Comparison of ENCODE assay signal across 26 cellular contexts in the genomic region with DNA sequence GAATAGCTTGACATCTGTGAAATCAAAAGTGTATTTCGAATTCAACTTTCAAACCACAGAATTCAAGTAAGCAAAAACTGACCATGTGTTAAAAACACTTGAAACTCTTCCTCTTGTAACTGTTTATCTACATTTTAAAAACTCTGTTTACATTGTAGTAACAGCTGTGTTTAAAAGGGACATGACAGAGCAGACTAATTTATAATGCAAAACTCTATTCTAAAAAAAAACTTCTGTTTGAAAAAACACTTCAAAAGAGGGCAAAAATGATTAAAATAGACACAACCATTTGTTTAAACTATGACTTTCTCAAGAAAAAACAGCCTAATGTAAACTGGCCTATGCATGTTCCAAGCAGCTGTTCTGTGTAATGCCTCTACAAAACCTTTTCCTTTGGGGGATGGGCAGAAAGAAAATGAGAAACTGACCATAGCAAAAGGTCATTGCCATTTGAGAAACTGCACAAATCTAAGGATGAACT.
DNase-seq lines count a peak whose midpoint lies in the region; ATAC-seq, FAIRE-seq and TF ChIP-seq lines count a peak whose summit lies in the region.
"Had no signal": no experiment of that assay in that cellular context is flagged by ENCODE, and none has a peak within 500 bp of the region (broad histone marks: within the 10 kb centered on the region; RNA-seq: fewer than 3 reads in every experiment).

No MANE protein-coding gene starts in this region.

- peaks cover 3% of the 10 kb centered on the region for H3K4me1 Mint-ChIP-seq in GM23338
- H3K4me1 Mint-ChIP-seq: activated CD4-positive, alpha-beta memory T cell treated with anti-CD3 and anti-CD28 coated beads, Interleukin-2, amount 10 ng/mL, durations not matched to agents 7 days and 5 days; CD4-positive, alpha-beta memory T cell had no signal

- H3K36me3 ChIP-seq in GM23338 (ENCODE audit: insufficient read depth) = no peaks in the 10 kb centered on the region
- H3K36me3 ChIP-seq in skeletal muscle satellite cell (ENCODE audit: insufficient read depth, low read length) = no peaks in the 10 kb centered on the region
- no peaks in the 10 kb centered on the region for H3K36me3 ChIP-seq in HepG2 (replicated peaks in 1 of 2; ENCODE audit: control insufficient read depth in 1 of 2, insufficient read depth in 2 of 2, low read length in 2 of 2)
- H3K36me3 ChIP-seq: left lung, tibial nerve had no signal

- DNase-seq in GM23338 (ENCODE audit: low spot score) = no peak
- peak; percentile 33 for DNase-seq in RPMI7951 (ENCODE audit: low read depth)
- peak; percentile 89 for DNase-seq in fibroblast of villous mesenchyme (ENCODE audit: low read depth)
- no peak for DNase-seq in GM12892 (ENCODE audit: insufficient read length)
- DNase-seq in omental fat pad (ENCODE audit: low spot score) = no peak
- no peak for DNase-seq in HepG2 (ENCODE audit: low spot score)
- DNase-seq: activated CD4-positive, alpha-beta memory T cell treated with anti-CD3 and anti-CD28 coated beads, Interleukin-2, amount 10 ng/mL, durations not matched to agents 7 days and 5 days; activated naive CD8-positive, alpha-beta T cell treated with anti-CD3 and anti-CD28 coated beads for 36 hours; CD4-positive, alpha-beta memory T cell; DMS 273 treated with DMSO at 0.1 percent for 48 hours; foreskin keratinocyte; GDM1; Kasumi-1; left lung; NCI-H1092; NCI-H187 treated with DMSO at 0.1 percent for 48 hours; NCI-H2227 treated with DMSO at 0.1 percent for 48 hours; NCI-H774; posterior cingulate gyrus; Right ventricle myocardium superior had no signal

- H3K27me3 ChIP-seq in GM23338 (ENCODE audit: insufficient read depth) = no peaks in the 10 kb centered on the region
- H3K27me3 ChIP-seq in skeletal muscle satellite cell (ENCODE audit: control insufficient read depth, insufficient read depth, low read length) = no peaks in the 10 kb centered on the region
- H3K27me3 ChIP-seq in HepG2 (ENCODE audit: control insufficient read depth in 1 of 2, insufficient read depth in 2 of 2, low read length in 2 of 2) = no peaks in the 10 kb centered on the region; a peak in 1 of 5 replicates
- H3K27me3 ChIP-seq: foreskin keratinocyte, tibial nerve had no signal

- in situ Hi-C loops in HepG2 (cut with HindIII; ENCODE audit: extremely low pct_ligation_motif_present, low pct_unique_long_range_greater_than_20kb) = loop anchor here (25.0 kb wide), 1 partner anchor 363 kb away; no protein-coding TSS in a partner anchor

- no peak for TF ChIP-seq EP300 in HepG2 (IDR thresholded peaks at IDR 0.05; ENCODE audit: low read depth in 2 of 2, low read length in 2 of 2)
- TF ChIP-seq EP300 in HepG2 (CRISPR knock-in tag; IDR thresholded peaks at IDR 0.05; ENCODE audit: borderline replicate concordance) = no peak

- H3K4me2 ChIP-seq in GM23338 = 0 out of 2 replicates have a peak overlapping the region, but pooled peaks have one; percentile 17
- no peak overlapping the region for H3K4me2 ChIP-seq in skeletal muscle satellite cell (ENCODE audit: low read length)
- no peak overlapping the region for H3K4me2 ChIP-seq in HepG2 (ENCODE audit: low read depth, low read length)

- POLR2A ChIA-PET in HepG2 (lab: Yijun Ruan, JAX) = no interaction called here

- WGBS in HepG2 (ENCODE audit: low lambda C conversion rate) = 0% methylated on average over 1 of the region's 1 CpG

- no peak for TF ChIP-seq CTCF in GM23338 (conservative IDR thresholded peaks at IDR 0.05; ENCODE audit: low read depth in 2 of 2)
- no peak for TF ChIP-seq CTCF in fibroblast of villous mesenchyme (IDR thresholded peaks at IDR 0.05; ENCODE audit: insufficient read depth, low read depth, low read length)
- TF ChIP-seq CTCF in omental fat pad (IDR thresholded peaks at IDR 0.05) = no peak
- no peak for TF ChIP-seq CTCF in HepG2 (CRISPR knock-in tag; IDR thresholded peaks at IDR 0.05)

- peak overlapping the region; percentile 18 for H3K9ac ChIP-seq in skeletal muscle satellite cell (ENCODE audit: low read depth, low read length)
- no peak overlapping the region for H3K9ac ChIP-seq in HepG2 (ENCODE audit: insufficient read depth, low read depth, low read length)

- H3K36me3 Mint-ChIP-seq in GM23338 (ENCODE audit: low read depth) = no peaks in the 10 kb centered on the region
- H3K36me3 Mint-ChIP-seq: activated naive CD8-positive, alpha-beta T cell treated with anti-CD3 and anti-CD28 coated beads for 36 hours; CD4-positive, alpha-beta memory T cell; natural killer cell treated with Interleukin-12 subunit alpha and Interleukin-12 subunit beta and Interleukin-15 and Interleukin-18, amount 100 ng/mL, for 72 hours had no signal

- no peak for TF ChIP-seq RAD21 in HepG2 (CRISPR knock-in tag; IDR thresholded peaks at IDR 0.05)

- no peak for ATAC-seq in GM23338
- no peak for ATAC-seq in omental fat pad (ENCODE audit: low FRiP score)
- no peak for ATAC-seq in HepG2
- ATAC-seq: foreskin keratinocyte; left lung; natural killer cell treated with Interleukin-12 subunit alpha and Interleukin-12 subunit beta and Interleukin-15 and Interleukin-18, amount 100 ng/mL, for 72 hours; sciatic nerve had no signal

- no peaks in the 10 kb centered on the region for H3K79me2 ChIP-seq in GM23338 (replicated peaks; ENCODE audit: insufficient read depth)
- H3K79me2 ChIP-seq in HepG2 (ENCODE audit: insufficient read depth, low read length) = no peaks in the 10 kb centered on the region

- H3K4me1 ChIP-seq in GM23338 (ENCODE audit: insufficient read depth) (no peaks in the 10 kb centered on the region; the same call in 1 of the 2 replicates), skeletal muscle satellite cell (ENCODE audit: control insufficient read depth, insufficient read depth, low read length) (peaks cover 34% of the 10 kb centered on the region), HepG2 (ENCODE audit: insufficient read depth, low read length) (no peaks in the 10 kb centered on the region)
- H3K4me1 ChIP-seq: left lung, tibial nerve had no signal

- no peaks in the 10 kb centered on the region for H3K9me3 ChIP-seq in skeletal muscle satellite cell (replicated peaks; ENCODE audit: low read length)
- no peaks in the 10 kb centered on the region for H3K9me3 ChIP-seq in HepG2 (ENCODE audit: low read length)
- H3K9me3 ChIP-seq: left lung, tibial nerve had no signal

- H3K9me2 ChIP-seq in GM23338 (ENCODE audit: insufficient read depth) = no peaks in the 10 kb centered on the region

- peaks cover 4% of the 10 kb centered on the region; the same call in 1 of the 3 replicates for H3K9me3 Mint-ChIP-seq in GM23338

- no peaks in the 10 kb centered on the region for H3K27me3 Mint-ChIP-seq in GM23338 (ENCODE audit: insufficient read depth, low read depth, poor library complexity)
- H3K27me3 Mint-ChIP-seq: activated CD4-positive, alpha-beta memory T cell treated with anti-CD3 and anti-CD28 coated beads, Interleukin-2, amount 10 ng/mL, durations not matched to agents 7 days and 5 days had no signal

- FAIRE-seq in GM12892 (lab: Jason Lieb, UNC) (no peak), HepG2 (lab: Jason Lieb, UNC) (no peak)
- FAIRE-seq: H1 had no signal

- H3K4me3 Mint-ChIP-seq in GM23338 = no peak overlapping the region
- H3K4me3 Mint-ChIP-seq: activated CD4-positive, alpha-beta memory T cell treated with anti-CD3 and anti-CD28 coated beads, Interleukin-2, amount 10 ng/mL, durations not matched to agents 7 days and 5 days; activated naive CD8-positive, alpha-beta T cell treated with anti-CD3 and anti-CD28 coated beads for 36 hours; CD4-positive, alpha-beta memory T cell; natural killer cell treated with Interleukin-12 subunit alpha and Interleukin-12 subunit beta and Interleukin-15 and Interleukin-18, amount 100 ng/mL, for 72 hours had no signal

- no peak for TF ChIP-seq POLR2A in GM12892 (IDR thresholded peaks at IDR 0.05; ENCODE audit: low read depth, low read length)
- no peak for TF ChIP-seq POLR2A in HepG2 (IDR thresholded peaks at IDR 0.05; ENCODE audit: insufficient read depth in 1 of 2, low read depth in 2 of 2, low read length in 2 of 2)

- no peak overlapping the region for H3K27ac Mint-ChIP-seq in GM23338
- H3K27ac Mint-ChIP-seq: activated CD4-positive, alpha-beta memory T cell treated with anti-CD3 and anti-CD28 coated beads, Interleukin-2, amount 10 ng/mL, durations not matched to agents 7 days and 5 days; activated naive CD8-positive, alpha-beta T cell treated with anti-CD3 and anti-CD28 coated beads for 36 hours; activated T-helper 2 cell treated with anti-CD3 and anti-CD28 coated beads, Interferon-gamma antibody, Interleukin-2, Interleukin-4, amounts not matched to agents 10 μg/mL and 5 μg/mL and 100 μg/mL, durations not matched to agents 14 hours and 24 hours and 36 hours; CD4-positive, alpha-beta memory T cell; natural killer cell treated with Interleukin-12 subunit alpha and Interleukin-12 subunit beta and Interleukin-15 and Interleukin-18, amount 100 ng/mL, for 72 hours had no signal

- H3K27ac ChIP-seq in GM23338 (ENCODE audit: low read depth) = no peak overlapping the region
- no peak overlapping the region for H3K27ac ChIP-seq in HepG2 (ENCODE audit: extremely low read length, insufficient read depth, low read length)
- H3K27ac ChIP-seq: foreskin keratinocyte, left lung, tibial nerve had no signal

- H4K20me1 ChIP-seq in GM23338 (replicated peaks; ENCODE audit: insufficient read depth) (no peaks in the 10 kb centered on the region), HepG2 (ENCODE audit: insufficient read depth, low read length) (no peaks in the 10 kb centered on the region)

- no peak overlapping the region for H2AFZ ChIP-seq in GM23338
- H2AFZ ChIP-seq in HepG2 (ENCODE audit: low read length) = no peak overlapping the region

- intact Hi-C loops in HepG2 (cut with micrococcal nuclease; ENCODE audit: unreplicated experiment) = loop anchor here (2.0 kb wide), 2 partner anchors 40 to 72 kb away; no protein-coding TSS in a partner anchor

- CTCF ChIA-PET in HepG2 (lab: Yijun Ruan, JAX; ENCODE audit: low intra/inter-chr PET ratio, low total read pairs) = no interaction called here

- H3F3A ChIP-seq in GM23338 (replicated peaks; ENCODE audit: low read depth) = no peaks in the 10 kb centered on the region

- no peak overlapping the region for H3K4me3 ChIP-seq in GM23338
- H3K4me3 ChIP-seq in fibroblast of villous mesenchyme (ENCODE audit: low read depth, low read length) = no peak overlapping the region
- H3K4me3 ChIP-seq in skeletal muscle satellite cell (ENCODE audit: low read length) = no peak overlapping the region
- H3K4me3 ChIP-seq in HepG2 (replicated peaks in 1 of 3; ENCODE audit: insufficient read depth in 1 of 3, low read depth in 2 of 3, low read length in 3 of 3) = no peak overlapping the region
- H3K4me3 ChIP-seq: left lung, tibial nerve had no signal

- no TSS peak for BruUV-seq in HepG2 (replicated peaks; lab: Mats Ljungman, UMichigan)

TF ChIP-seq in GM23338, 12 proteins besides CTCF, POLR2A, EP300 and RAD21:
- no peak for TF ChIP-seq STAT1 (IDR thresholded peaks at IDR 0.05; ENCODE audit: unreplicated experiment)
- no peak for TF ChIP-seq EZH2 (IDR thresholded peaks at IDR 0.05; ENCODE audit: low read depth, unreplicated experiment)

TF ChIP-seq in HepG2, 621 proteins besides CTCF, POLR2A, EP300 and RAD21 (continues in another document):
- no peak for TF ChIP-seq WIZ (CRISPR knock-in tag; IDR thresholded peaks at IDR 0.05)
- TF ChIP-seq RBAK (CRISPR knock-in tag; IDR thresholded peaks at IDR 0.05) = no peak
- TF ChIP-seq PAX8 (CRISPR knock-in tag; IDR thresholded peaks at IDR 0.05; ENCODE audit: borderline replicate concordance) = no peak
- no peak for TF ChIP-seq ZNF557 (CRISPR knock-in tag; IDR thresholded peaks at IDR 0.05)
- TF ChIP-seq NPAS2 (CRISPR knock-in tag; IDR thresholded peaks at IDR 0.05; ENCODE audit: borderline replicate concordance) = no peak

Comparison
In these comparisons a context has a peak if more than half of its experiments do, and no peak if none do; other contexts are left out.
1. DNase-seq: peak in RPMI7951 (single experiment) and fibroblast of villous mesenchyme (single experiment); none in GM23338 (single experiment), GM12892 (single experiment), omental fat pad (single experiment) and HepG2 (single experiment).